In genomic region chr15:74842581-74843444, GRCh38 we compare ENCODE assay signal across 1 cellular context.
TF ChIP-seq lines count a peak whose summit lies in the region.

Gene ULK3 (minus strand): TSS chr15:74843156. CDS start chr15:74843105, 51 bp downstream.

TF ChIP-seq in GM12878, 131 proteins besides CTCF, POLR2A, EP300 and RAD21 (continued from another document and continues in another):
- TF ChIP-seq ZNF687 (IDR thresholded peaks at IDR 0.05) (peak; percentile 90), HDAC2 (IDR thresholded peaks at IDR 0.05) (no peak), E2F8 (IDR thresholded peaks at IDR 0.05; ENCODE audit: low read depth, partially characterized antibody) (no peak), PAX5 (IDR thresholded peaks at IDR 0.05; ENCODE audit: borderline replicate concordance, low read depth, low read length) (0 out of 2 replicates have a peak, but pooled peaks have one; percentile 30), CEBPB (IDR thresholded peaks at IDR 0.05; ENCODE audit: borderline replicate concordance in 1 of 2, low read depth in 2 of 2, low read length in 2 of 2) (no peak), RELB (IDR thresholded peaks at IDR 0.05; ENCODE audit: low read depth) (peak; percentile 40; the same call in 1 of the 2 replicates), ATF7 (IDR thresholded peaks at IDR 0.05; ENCODE audit: low read depth) (no peak), PBX3 (IDR thresholded peaks at IDR 0.05; ENCODE audit: insufficient replicate concordance, low read depth, low read length) (peak; percentile 91), NKRF (conservative IDR thresholded peaks at IDR 0.05) (peak; percentile 77), JUND (IDR thresholded peaks at IDR 0.05; ENCODE audit: low read depth, low read length) (no peak), IKZF1 (conservative IDR thresholded peaks at IDR 0.05) (peak; percentile 89), NRF1 (conservative IDR thresholded peaks at IDR 0.05; ENCODE audit: low read depth, low read length) (no peak), NR2C2 (IDR thresholded peaks at IDR 0.05; ENCODE audit: borderline replicate concordance, control insufficient read depth, insufficient read length, low read depth) (no peak), MYC (IDR thresholded peaks at IDR 0.05; ENCODE audit: insufficient read depth, insufficient read length, insufficient replicate concordance, low read length, severe bottlenecking) (peak; percentile 18), CUX1 (IDR thresholded peaks at IDR 0.05; ENCODE audit: insufficient replicate concordance, low read depth, low read length) (no peak), YY1 (IDR thresholded peaks at IDR 0.05; ENCODE audit: low read depth, low read length) (peak; percentile 57), ESRRA (IDR thresholded peaks at IDR 0.05; ENCODE audit: low read length) (0 out of 2 replicates have a peak, but pooled peaks have one; percentile 58), NBN (IDR thresholded peaks at IDR 0.05) (no peak), EZH2 (IDR thresholded peaks at IDR 0.05; ENCODE audit: borderline replicate concordance, control insufficient read depth, low read depth, low read length) (no peak), SREBF1 (IDR thresholded peaks at IDR 0.05; ENCODE audit: low read length) (no peak), NR2F1 (conservative IDR thresholded peaks at IDR 0.05) (peak; percentile 78; the same call in 1 of the 2 replicates), ZBTB40 (IDR thresholded peaks at IDR 0.05; ENCODE audit: borderline replicate concordance) (no peak), GABPA (IDR thresholded peaks at IDR 0.05; ENCODE audit: low read depth) (no peak), BACH1 (IDR thresholded peaks at IDR 0.05; ENCODE audit: borderline replicate concordance) (peak; percentile 87; the same call in 1 of the 2 replicates), ZNF592 (IDR thresholded peaks at IDR 0.05) (peak; percentile 63; the same call in 1 of the 2 replicates)
